ENCODE assay signal across 24 cellular contexts in genomic region chr13:32877491-32877890, GRCh38.
"Had no signal": no experiment of that assay in that cellular context is flagged by ENCODE, and none has a peak within 500 bp of the region (broad histone marks: within the 10 kb centered on the region; RNA-seq: fewer than 3 reads in every experiment).

No MANE protein-coding gene starts in this region.

- H3K27me3 ChIP-seq: heart right ventricle, hepatocyte, left lung, ovary, right atrium auricular region, right lobe of liver, spleen, suprapubic skin, tibial artery, upper lobe of right lung had no signal

- H3K4me3 Mint-ChIP-seq: mesothelial cell of epicardium; naive B cell; natural killer cell; stimulated activated effector memory CD8-positive, alpha-beta T cell treated with anti-CD3 and anti-CD28 coated beads, Interleukin-12 subunit alpha, Interleukin-12 subunit beta, amount 100 ng/mL, for 72 hours; stimulated activated naive CD8-positive, alpha-beta T cell treated with anti-CD3 and anti-CD28 coated beads, Interleukin-15, Interleukin-2, amounts not matched to agents 100 ng/mL and 50 ng/mL, for 24 hours had no signal

- H3K9me3 ChIP-seq: heart right ventricle, left lung, lower lobe of right lung, ovary, right atrium auricular region, right lobe of liver, spleen, suprapubic skin, thoracic aorta, tibial artery, upper lobe of right lung had no signal

- FAIRE-seq: urothelium cell line had no signal

- ATAC-seq: heart right ventricle, left colon, left lung, lower lobe of right lung, natural killer cell, right lobe of liver, upper lobe of right lung had no signal

- H3K36me3 Mint-ChIP-seq: mesothelial cell of epicardium; naive B cell; natural killer cell; stimulated activated effector memory CD8-positive, alpha-beta T cell treated with anti-CD3 and anti-CD28 coated beads, Interleukin-12 subunit alpha, Interleukin-12 subunit beta, amount 100 ng/mL, for 72 hours had no signal

- H3K27ac Mint-ChIP-seq: mesothelial cell of epicardium; naive B cell; natural killer cell; progenitor cell of endocrine pancreas; stimulated activated effector memory CD8-positive, alpha-beta T cell treated with anti-CD3 and anti-CD28 coated beads, Interleukin-12 subunit alpha, Interleukin-12 subunit beta, amount 100 ng/mL, for 72 hours; stimulated activated naive CD8-positive, alpha-beta T cell treated with anti-CD3 and anti-CD28 coated beads, Interleukin-15, Interleukin-2, amounts not matched to agents 100 ng/mL and 50 ng/mL, for 24 hours had no signal

- H3K27ac ChIP-seq: heart right ventricle, hepatocyte, left lung, lower lobe of right lung, ovary, right atrium auricular region, right lobe of liver, skin epidermis, spleen, suprapubic skin, thoracic aorta, tibial artery, upper lobe of right lung had no signal

- H3K4me1 Mint-ChIP-seq: naive B cell; natural killer cell; stimulated activated effector memory CD8-positive, alpha-beta T cell treated with anti-CD3 and anti-CD28 coated beads, Interleukin-12 subunit alpha, Interleukin-12 subunit beta, amount 100 ng/mL, for 72 hours had no signal

- H3K36me3 ChIP-seq: heart right ventricle, left lung, lower lobe of right lung, ovary, right atrium auricular region, right lobe of liver, spleen, suprapubic skin, thoracic aorta, tibial artery, upper lobe of right lung had no signal

- H3K4me3 ChIP-seq: heart right ventricle, hepatocyte, left lung, lower lobe of right lung, ovary, right atrium auricular region, right lobe of liver, skin epidermis, spleen, suprapubic skin, thoracic aorta, tibial artery, upper lobe of right lung had no signal

- H3K79me2 ChIP-seq: hepatocyte had no signal

- H3K27me3 Mint-ChIP-seq: progenitor cell of endocrine pancreas; stimulated activated naive CD8-positive, alpha-beta T cell treated with anti-CD3 and anti-CD28 coated beads, Interleukin-15, Interleukin-2, amounts not matched to agents 100 ng/mL and 50 ng/mL, for 24 hours had no signal

- H2AFZ ChIP-seq: hepatocyte had no signal

- H3K9me3 Mint-ChIP-seq: mesothelial cell of epicardium; naive B cell; stimulated activated effector memory CD8-positive, alpha-beta T cell treated with anti-CD3 and anti-CD28 coated beads, Interleukin-12 subunit alpha, Interleukin-12 subunit beta, amount 100 ng/mL, for 72 hours; stimulated activated naive CD8-positive, alpha-beta T cell treated with anti-CD3 and anti-CD28 coated beads, Interleukin-15, Interleukin-2, amounts not matched to agents 100 ng/mL and 50 ng/mL, for 24 hours had no signal

- H3K4me1 ChIP-seq: left lung, lower lobe of right lung, right atrium auricular region, right lobe of liver, spleen, upper lobe of right lung had no signal

- H3K4me2 ChIP-seq: hepatocyte had no signal

- DNase-seq: heart right ventricle; islet precursor cell; left colon; left lung; lower lobe of right lung; naive B cell; natural killer cell; ovary; right lobe of liver; spleen; stimulated activated CD4-positive, alpha-beta T cell treated with anti-CD3 and anti-CD28 coated beads, Interleukin-4, amount 100 ng/mL, for 24 hours; stimulated activated naive CD4-positive, alpha-beta T cell; tibial artery; upper lobe of right lung had no signal
